8 cellular contexts compared by ENCODE assay signal in the genomic region with DNA sequence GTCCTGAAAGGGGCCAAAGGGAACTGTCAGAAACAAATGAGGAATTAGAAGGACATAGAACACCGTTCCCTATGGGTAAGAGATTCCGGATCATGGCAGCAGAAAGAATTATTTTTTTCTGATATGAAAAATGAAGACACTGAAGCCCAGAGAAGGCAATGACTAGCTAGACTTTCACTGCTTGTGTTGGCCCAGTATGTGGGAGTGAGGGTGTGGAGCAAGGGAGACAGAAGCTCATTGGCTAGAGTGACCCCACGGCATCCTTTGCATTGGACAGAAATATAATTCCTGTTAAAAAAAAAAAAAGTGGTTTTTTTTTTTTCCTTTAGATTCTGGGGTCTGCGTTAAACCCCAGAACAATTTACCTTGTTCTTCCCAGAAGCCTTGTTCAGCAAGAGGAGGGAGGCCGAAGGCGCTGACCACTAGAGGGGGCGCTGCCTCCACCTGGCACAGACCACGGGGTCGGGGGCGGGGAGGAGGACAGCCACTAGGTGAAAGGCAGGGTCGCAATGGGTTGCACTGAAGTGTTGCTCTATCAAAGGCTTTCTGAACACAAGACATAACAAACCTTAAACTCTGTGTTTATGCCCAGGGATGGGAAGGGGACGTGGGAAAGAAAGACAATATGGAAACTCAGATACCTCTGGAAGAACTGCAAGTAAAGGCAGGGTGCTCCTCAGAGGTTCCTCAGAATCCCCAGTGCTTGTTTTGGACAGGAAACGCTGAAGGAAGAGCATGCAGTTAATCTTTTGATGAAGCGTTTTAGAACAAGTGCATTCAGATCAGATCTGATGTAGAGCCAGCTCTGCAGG.
DNase-seq lines count a peak whose midpoint lies in the region; ATAC-seq lines count a peak whose summit lies in the region.

No MANE protein-coding gene starts in this region.

- H3K4me3 Mint-ChIP-seq in activated CD8-positive, alpha-beta T cell treated with anti-CD3 and anti-CD28 coated beads, Interleukin-2, amount 10 ng/mL, durations not matched to agents 7 days and 5 days = no peak overlapping the region
- H3K4me3 Mint-ChIP-seq in stimulated activated naive CD8-positive, alpha-beta T cell treated with anti-CD3 and anti-CD28 coated beads, Interleukin-15, amount 100 ng/mL, for 72 hours = no peak overlapping the region

- no peaks in the 10 kb centered on the region for H3K4me1 Mint-ChIP-seq in activated CD8-positive, alpha-beta T cell treated with anti-CD3 and anti-CD28 coated beads, Interleukin-2, amount 10 ng/mL, durations not matched to agents 7 days and 5 days (ENCODE audit: low read depth)
- no peaks in the 10 kb centered on the region for H3K4me1 Mint-ChIP-seq in stimulated activated naive CD8-positive, alpha-beta T cell treated with anti-CD3 and anti-CD28 coated beads, Interleukin-15, amount 100 ng/mL, for 72 hours

- H3K9me3 Mint-ChIP-seq in activated CD8-positive, alpha-beta T cell treated with anti-CD3 and anti-CD28 coated beads, Interleukin-2, amount 10 ng/mL, durations not matched to agents 7 days and 5 days (ENCODE audit: insufficient read depth) = no peaks in the 10 kb centered on the region
- no peaks in the 10 kb centered on the region for H3K9me3 Mint-ChIP-seq in stimulated activated naive CD8-positive, alpha-beta T cell treated with anti-CD3 and anti-CD28 coated beads, Interleukin-15, amount 100 ng/mL, for 72 hours

- CTCF ChIA-PET in activated CD8-positive, alpha-beta T cell treated with anti-CD3 and anti-CD28 coated beads, Interleukin-2, amount 10 ng/mL, durations not matched to agents 7 days and 5 days (lab: Charles Lee) = no interaction called here

- DNase-seq in DMS79 treated with DMSO at 0.1 percent for 48 hours (lab: John Stamatoyannopoulos, UW) = peak; percentile 10
- no peak for DNase-seq in DMS79 (lab: John Stamatoyannopoulos, UW)
- peak; percentile 66 for DNase-seq in NAMALWA (ENCODE audit: low spot score)
- DNase-seq in activated CD8-positive, alpha-beta T cell treated with anti-CD3 and anti-CD28 coated beads, Interleukin-2, amount 10 ng/mL, durations not matched to agents 7 days and 5 days = peak; percentile 42
- peak; percentile 84 for DNase-seq in iPS-NIHi11 (ENCODE audit: low spot score)
- peak; percentile 27 to 36 for DNase-seq in stimulated activated naive CD8-positive, alpha-beta T cell treated with anti-CD3 and anti-CD28 coated beads, Interleukin-15, amount 100 ng/mL, for 72 hours

- POLR2A ChIA-PET in activated CD8-positive, alpha-beta T cell treated with anti-CD3 and anti-CD28 coated beads, Interleukin-2, amount 10 ng/mL, durations not matched to agents 7 days and 5 days (lab: Charles Lee) = no interaction called here

- ATAC-seq in activated CD8-positive, alpha-beta T cell treated with anti-CD3 and anti-CD28 coated beads, Interleukin-2, amount 10 ng/mL, durations not matched to agents 7 days and 5 days = no peak
- ATAC-seq in stimulated activated naive CD8-positive, alpha-beta T cell treated with anti-CD3 and anti-CD28 coated beads, Interleukin-15, amount 100 ng/mL, for 72 hours = peak; percentile 52
- no peak for ATAC-seq in HG03159 (IDR thresholded peaks at IDR 0.05; ENCODE audit: unreplicated experiment)
- no peak for ATAC-seq in HG02852 (IDR thresholded peaks at IDR 0.05; ENCODE audit: unreplicated experiment)

- H3K36me3 Mint-ChIP-seq in activated CD8-positive, alpha-beta T cell treated with anti-CD3 and anti-CD28 coated beads, Interleukin-2, amount 10 ng/mL, durations not matched to agents 7 days and 5 days (ENCODE audit: low read depth) = no peaks in the 10 kb centered on the region

- peaks cover 2% of the 10 kb centered on the region for H3K27me3 Mint-ChIP-seq in activated CD8-positive, alpha-beta T cell treated with anti-CD3 and anti-CD28 coated beads, Interleukin-2, amount 10 ng/mL, durations not matched to agents 7 days and 5 days (ENCODE audit: low read depth)
- peaks cover 16% of the 10 kb centered on the region for H3K27me3 Mint-ChIP-seq in stimulated activated naive CD8-positive, alpha-beta T cell treated with anti-CD3 and anti-CD28 coated beads, Interleukin-15, amount 100 ng/mL, for 72 hours

- no peak overlapping the region for H3K27ac Mint-ChIP-seq in activated CD8-positive, alpha-beta T cell treated with anti-CD3 and anti-CD28 coated beads, Interleukin-2, amount 10 ng/mL, durations not matched to agents 7 days and 5 days
- H3K27ac Mint-ChIP-seq in stimulated activated naive CD8-positive, alpha-beta T cell treated with anti-CD3 and anti-CD28 coated beads, Interleukin-15, amount 100 ng/mL, for 72 hours = no peak overlapping the region
